Comparison of ENCODE assay signal across 8 cellular contexts in genomic region chr21:25568230-25568629, GRCh38. TPM values are rescaled to one million over a fixed set of nuclear protein-coding genes. Genes with fewer than 3 reads are reported as not detected.
DNase-seq lines count a peak whose midpoint lies in the region; ATAC-seq and TF ChIP-seq lines count a peak whose summit lies in the region.

No MANE protein-coding gene starts in this region.

- POLR2A ChIA-PET in activated CD4-positive, alpha-beta T cell treated with anti-CD3 and anti-CD28 coated beads for 36 hours (lab: Charles Lee): interaction anchor here (0.8 to 2.2 kb wide), 5 partner anchors 8 to 145 kb away, joined by 3 to 5 read pairs (median 4); no protein-coding TSS in a partner anchor

- peak overlapping the region in 2 of 10 donors; percentile 10 to 27 for H3K4me3 ChIP-seq in heart right ventricle

- H3K4me3 Mint-ChIP-seq in activated CD4-positive, alpha-beta T cell treated with anti-CD3 and anti-CD28 coated beads for 36 hours: peak overlapping the region; percentile 93

- H3K36me3 ChIP-seq in heart right ventricle: peaks cover 0 to 35% (median 0%) of the 10 kb centered on the region in 9 donors

- peaks cover 0 to 48% (median 3%) of the 10 kb centered on the region in 9 donors for H3K4me1 ChIP-seq in heart right ventricle

- intact Hi-C loops in activated CD4-positive, alpha-beta T cell treated with anti-CD3 and anti-CD28 coated beads for 36 hours (cut with DNase I, micrococcal nuclease): no loop called here
- intact Hi-C loops in heart right ventricle (cut with DNase I): loop anchor here in 5 of 10 donors (10.0 kb wide), 3 partner anchors 63 to 143 kb away; no protein-coding TSS in a partner anchor

- H3K4me1 Mint-ChIP-seq in activated CD4-positive, alpha-beta T cell treated with anti-CD3 and anti-CD28 coated beads for 36 hours: peaks cover 36% of the 10 kb centered on the region

- peak; percentile 55 for DNase-seq in activated CD4-positive, alpha-beta T cell treated with anti-CD3 and anti-CD28 coated beads for 36 hours
- DNase-seq in activated CD4-positive, alpha-beta T cell treated with anti-CD3 and anti-CD28 coated beads, Interleukin-2, amount 50 U/mL, for 1 hour: no peak
- DNase-seq in activated T-cell treated with anti-CD3 and anti-CD28 coated beads, Interleukin-2, amount 50 U/mL, for 48 hours: peak; percentile 56 to 58
- DNase-seq in heart right ventricle (peak; percentile 11 to 44), GM20000 (ENCODE audit: low spot score) (no peak), NCI-H2196 treated with DMSO at 0.1 percent for 48 hours (lab: John Stamatoyannopoulos, UW; ENCODE audit: unreplicated experiment) (no peak)
- peak; percentile 47 for DNase-seq in stimulated activated CD4-positive, alpha-beta T cell treated with anti-CD3 and anti-CD28 coated beads, Interleukin-4, amount 100 ng/mL, for 1 hour

- no peak for ATAC-seq in activated CD4-positive, alpha-beta T cell treated with anti-CD3 and anti-CD28 coated beads for 36 hours
- ATAC-seq in heart right ventricle (peak; percentile 55 to 94 (median 82)), HG03460 (IDR thresholded peaks at IDR 0.05; ENCODE audit: unreplicated experiment) (no peak)

- peak overlapping the region; percentile 100 for H3K27ac Mint-ChIP-seq in activated CD4-positive, alpha-beta T cell treated with anti-CD3 and anti-CD28 coated beads for 36 hours

- no peaks in the 10 kb centered on the region for H3K27me3 Mint-ChIP-seq in activated CD4-positive, alpha-beta T cell treated with anti-CD3 and anti-CD28 coated beads for 36 hours

- H3K27ac ChIP-seq in heart right ventricle: peak overlapping the region in 4 of 10 donors; percentile 4 to 45 (median 25)

- peaks cover 92% of the 10 kb centered on the region for H3K36me3 Mint-ChIP-seq in activated CD4-positive, alpha-beta T cell treated with anti-CD3 and anti-CD28 coated beads for 36 hours (ENCODE audit: low read depth)

- 37 to 51% methylated on average over 5 of the region's 5 CpGs for WGBS in heart right ventricle, 2 donors

- CTCF ChIA-PET in activated CD4-positive, alpha-beta T cell treated with anti-CD3 and anti-CD28 coated beads for 36 hours (lab: Charles Lee): interaction anchor here (0.7 to 3.2 kb wide), 6 partner anchors 28 to 145 kb away, joined by 4 to 14 read pairs (median 5); no protein-coding TSS in a partner anchor

- TF ChIP-seq CTCF in heart right ventricle (IDR thresholded peaks at IDR 0.05) (no peak), GM20000 (IDR thresholded peaks at IDR 0.05; ENCODE audit: extremely low read depth, missing control alignments) (no peak)

- H3K9me3 Mint-ChIP-seq in activated CD4-positive, alpha-beta T cell treated with anti-CD3 and anti-CD28 coated beads for 36 hours (ENCODE audit: low read depth): no peaks in the 10 kb centered on the region

- no peaks in the 10 kb centered on the region for H3K27me3 ChIP-seq in heart right ventricle

- H3K9me3 ChIP-seq in heart right ventricle: no peaks in the 10 kb centered on the region

RNA-seq across cellular contexts. Expression of gene MRPL39, which starts 39.1 kb away (rescaled TPM):
- 10 to 100 TPM; 78.4 to 84.5 TPM for total RNA-seq in activated CD4-positive, alpha-beta T cell treated with anti-CD3 and anti-CD28 coated beads for 36 hours
- 10 to 100 TPM; 39.3 to 59.1 (median 51.3) TPM for total RNA-seq in heart right ventricle
- 10 to 100 TPM; 59.4 to 73.6 TPM for polyA plus RNA-seq in heart right ventricle

Comparison
In these comparisons a context has a peak if more than half of its experiments do, and no peak if none do; other contexts are left out.
1. DNase-seq: peak in activated CD4-positive, alpha-beta T cell treated with anti-CD3 and anti-CD28 coated beads for 36 hours (single experiment), activated T-cell treated with anti-CD3 and anti-CD28 coated beads, Interleukin-2, amount 50 U/mL, for 48 hours (2 of 2), heart right ventricle (2 of 2) and stimulated activated CD4-positive, alpha-beta T cell treated with anti-CD3 and anti-CD28 coated beads, Interleukin-4, amount 100 ng/mL, for 1 hour (single experiment); none in activated CD4-positive, alpha-beta T cell treated with anti-CD3 and anti-CD28 coated beads, Interleukin-2, amount 50 U/mL, for 1 hour (single experiment), GM20000 (single experiment) and NCI-H2196 treated with DMSO at 0.1 percent for 48 hours (single experiment).
2. ATAC-seq: peak in heart right ventricle (8 of 8); none in activated CD4-positive, alpha-beta T cell treated with anti-CD3 and anti-CD28 coated beads for 36 hours (single experiment) and HG03460 (single experiment).